In the genomic region with DNA sequence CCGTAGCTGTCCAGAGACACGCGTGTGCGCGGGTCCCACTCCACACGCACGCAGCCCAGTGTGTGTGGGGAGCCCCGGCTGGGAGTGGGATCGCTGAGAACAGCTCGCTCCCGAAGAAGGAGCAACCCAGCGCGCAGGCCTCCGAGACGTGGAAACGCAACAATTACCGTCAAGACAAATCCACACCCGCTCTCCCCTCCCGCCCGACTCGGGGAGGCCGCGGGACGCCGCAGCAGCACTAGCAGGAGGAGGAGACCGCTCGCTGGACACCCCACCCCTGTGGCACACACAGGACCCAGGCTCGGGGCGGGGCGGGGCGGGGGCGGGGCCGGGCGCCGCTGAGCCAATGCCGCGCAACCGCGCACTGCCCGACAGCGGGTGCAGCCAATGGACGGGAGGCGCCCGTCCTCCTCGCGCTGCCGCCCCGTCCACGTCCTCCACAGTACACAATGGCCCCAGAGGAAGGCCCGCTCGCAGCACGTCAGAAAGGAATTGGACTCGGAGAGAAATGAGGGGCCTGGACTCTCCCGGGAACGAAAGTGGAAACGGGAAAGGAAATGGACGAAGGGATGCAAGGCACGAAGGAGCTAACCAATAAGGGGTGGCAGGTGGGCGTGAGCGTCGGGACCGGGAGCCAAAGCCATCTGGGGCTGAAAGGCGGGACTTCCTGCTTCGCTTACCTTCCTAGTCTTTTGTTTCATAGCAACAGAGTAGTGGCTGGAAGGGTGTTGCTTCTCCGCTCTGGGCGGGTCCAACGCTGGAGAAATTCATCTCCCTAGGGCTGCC, we compare ENCODE assay signal across 8 cellular contexts. TPM values are rescaled to one million over a fixed set of nuclear protein-coding genes. Genes with fewer than 3 reads are reported as not detected.
A peak's percentile ranks its signal among the peaks of the same experiment; 100 is the strongest.
DNase-seq lines count a peak whose midpoint lies in the region; ATAC-seq and TF ChIP-seq lines count a peak whose summit lies in the region.

Gene CBLB (minus strand): TSS at position 268 of the 786 bp plus-strand sequence. CDS start 1,435 bp downstream, outside the sequence.

- CTCF ChIA-PET in Panc1 (lab: Charles Lee), result no interaction called here

- H3K4me3 ChIP-seq in Panc1 (ENCODE audit: low read depth in 2 of 2, low read length in 2 of 2) (peak within 1 kb of the TSS; percentile 91 to 99), mucosa of rectum (ENCODE audit: low read length in 2 of 2) (peak within 1 kb of the TSS; percentile 92 to 98)

- DNase-seq in DMS153 treated with DMSO at 0.1 percent for 48 hours (lab: John Stamatoyannopoulos, UW; ENCODE audit: unreplicated experiment) (peak; percentile 96), KG1 (lab: John Stamatoyannopoulos, UW) (peak; percentile 83), Panc1 (ENCODE audit: low read depth, low spot score) (peak; percentile 76), erythroblast (lab: John Stamatoyannopoulos, UW) (peak; percentile 93 to 94)
- peak; percentile 77 for DNase-seq in activated T-cell treated with anti-CD3 and anti-CD28 coated beads, Interleukin-2, amount 50 U/mL, for 4 hours
- peak; percentile 84 for DNase-seq in stimulated activated CD8-positive, alpha-beta memory T cell treated with anti-CD3 and anti-CD28 coated beads, Interleukin-4, amount 100 ng/mL, for 48 hours

- no peaks in the 10 kb centered on the region for H3K9me3 Mint-ChIP-seq in activated T-cell treated with anti-CD3 and anti-CD28 coated beads, Interleukin-2, amount 50 U/mL, for 4 hours

- H3K9me3 ChIP-seq in Panc1 (ENCODE audit: control insufficient read depth, insufficient read depth, low read depth, low read length), result no peaks in the 10 kb centered on the region
- no peaks in the 10 kb centered on the region for H3K9me3 ChIP-seq in mucosa of rectum (ENCODE audit: control insufficient read depth in 2 of 2, low read length in 2 of 2)

- no peak for TF ChIP-seq CTCF in Panc1 (IDR thresholded peaks at IDR 0.05)

- BruUV-seq in Panc1 (replicated peaks; lab: Mats Ljungman, UMichigan), result no TSS peak

- in situ Hi-C loops in Panc1 (cut with HindIII; ENCODE audit: low pct_unique_long_range_greater_than_20kb, low sequenced_read_pairs), result no loop called here

- H3K27ac ChIP-seq in Panc1 (ENCODE audit: low read length) (peak within 1 kb of the TSS; percentile 88), mucosa of rectum (ENCODE audit: low read depth in 2 of 2, low read length in 2 of 2) (peak within 1 kb of the TSS; percentile 96 to 98)

- peaks cover 36% of the 10 kb centered on the region for H3K36me3 Mint-ChIP-seq in activated T-cell treated with anti-CD3 and anti-CD28 coated beads, Interleukin-2, amount 50 U/mL, for 4 hours (ENCODE audit: insufficient read depth)

- TF ChIP-seq POLR2A in erythroblast (IDR thresholded peaks at IDR 0.05; ENCODE audit: low read length), result peak; percentile 61

- H3K36me3 ChIP-seq in Panc1 (ENCODE audit: control insufficient read depth, insufficient read depth, low read length), result no peaks in the 10 kb centered on the region
- peaks cover 6 to 7% of the 10 kb centered on the region in 2 donors for H3K36me3 ChIP-seq in mucosa of rectum (ENCODE audit: control insufficient read depth in 2 of 2, insufficient read depth in 2 of 2, low read length in 2 of 2)

- peak within 1 kb of the TSS; percentile 95 for H3K4me3 Mint-ChIP-seq in activated T-cell treated with anti-CD3 and anti-CD28 coated beads, Interleukin-2, amount 50 U/mL, for 4 hours

- intact Hi-C loops in Panc1 (cut with micrococcal nuclease; ENCODE audit: unreplicated experiment), result loop anchor here (10.0 kb wide), 1 partner anchor 64 kb away; no protein-coding TSS in a partner anchor

- H3K27me3 ChIP-seq in Panc1 (ENCODE audit: control insufficient read depth, insufficient read depth, low read length) (no peaks in the 10 kb centered on the region), mucosa of rectum (ENCODE audit: control insufficient read depth in 2 of 2, insufficient read depth in 2 of 2, low read length in 2 of 2) (no peaks in the 10 kb centered on the region)

- H3K9ac ChIP-seq in mucosa of rectum (ENCODE audit: low read depth in 1 of 2, low read length in 2 of 2), result peak within 1 kb of the TSS; percentile 85 to 97

- peaks cover 16% of the 10 kb centered on the region for H3K4me1 ChIP-seq in Panc1 (ENCODE audit: control insufficient read depth, insufficient read depth, low read length)
- peaks cover 10 to 24% of the 10 kb centered on the region in 2 donors for H3K4me1 ChIP-seq in mucosa of rectum (ENCODE audit: control insufficient read depth in 2 of 2, insufficient read depth in 2 of 2, low read length in 2 of 2)

- H3K27me3 Mint-ChIP-seq in activated T-cell treated with anti-CD3 and anti-CD28 coated beads, Interleukin-2, amount 50 U/mL, for 4 hours (ENCODE audit: low read depth), result no peaks in the 10 kb centered on the region

- POLR2A ChIA-PET in Panc1 (lab: Charles Lee), result interaction anchor here (0.6 kb wide), 1 partner anchor 29 kb away, joined by 3 read pairs; no protein-coding TSS in a partner anchor

- H3K4me1 Mint-ChIP-seq in activated T-cell treated with anti-CD3 and anti-CD28 coated beads, Interleukin-2, amount 50 U/mL, for 4 hours (ENCODE audit: low read depth), result peaks cover 47% of the 10 kb centered on the region

- ATAC-seq in GM21723 (IDR thresholded peaks at IDR 0.05; ENCODE audit: unreplicated experiment) (peak; percentile 87), Panc1 (peak; percentile 98)
- peak; percentile 90 to 93 for ATAC-seq in activated T-cell treated with anti-CD3 and anti-CD28 coated beads, Interleukin-2, amount 50 U/mL, for 4 hours

RNA-seq across cellular contexts. Expression of gene CBLB, which starts in this region (rescaled TPM):
- 8.6 TPM for total RNA-seq in Panc1 (2021; ENCODE audit: unreplicated experiment)
- 4.2 TPM for polyA plus RNA-seq in Panc1 (2012; ENCODE audit: insufficient read length)
- total RNA-seq in activated T-cell treated with anti-CD3 and anti-CD28 coated beads, Interleukin-2, amount 50 U/mL, for 4 hours, result 10 to 100 TPM; 61.0 to 78.6 (median 70.4) TPM

Comparison
In these comparisons a context has a peak if more than half of its experiments do, and no peak if none do; other contexts are left out.
1. Peak in every context shown above with its lines: DNase-seq, ATAC-seq, H3K4me3 ChIP-seq and H3K27ac ChIP-seq.